Comparison of ENCODE assay signal across 30 cellular contexts in the genomic region with DNA sequence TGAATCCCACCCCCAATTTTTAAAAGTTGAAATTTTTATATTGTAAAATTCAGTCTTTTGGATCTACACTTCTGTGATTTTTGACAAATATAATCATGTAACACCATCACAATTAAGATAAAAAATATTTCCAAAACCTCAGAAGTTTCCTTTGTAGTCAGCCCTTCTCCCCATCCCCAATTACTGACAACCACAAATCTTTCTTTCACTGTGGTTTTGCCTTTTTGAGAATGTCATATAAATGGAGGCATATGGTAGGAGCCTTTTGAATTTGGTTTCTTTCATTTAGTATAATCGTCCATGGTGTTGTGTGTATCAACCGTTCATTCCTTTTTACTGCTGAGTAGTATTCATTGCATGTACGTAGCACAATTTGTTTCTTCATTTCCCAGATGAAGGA. TPM values are rescaled to one million over a fixed set of nuclear protein-coding genes. Genes with fewer than 3 reads are reported as not detected.
"Had no signal": no experiment of that assay in that cellular context is flagged by ENCODE, and none has a peak within 500 bp of the region (broad histone marks: within the 10 kb centered on the region; RNA-seq: fewer than 3 reads in every experiment).

No MANE protein-coding gene starts in this region.

- H3K4me1 ChIP-seq: colonic mucosa, gastrocnemius medialis, heart right ventricle, left lung, lower lobe of right lung had no signal

- H3K27me3 Mint-ChIP-seq: dendritic cell treated with granulocyte-macrophage colony-stimulating factor and Interleukin-4, amounts not matched to agents 40 ng/mL and 50 ng/mL, for 4 days; effector memory CD8-positive, alpha-beta T cell; naive B cell had no signal

- H3K27ac Mint-ChIP-seq: dendritic cell treated with granulocyte-macrophage colony-stimulating factor and Interleukin-4, amounts not matched to agents 40 ng/mL and 50 ng/mL, for 4 days; effector memory CD8-positive, alpha-beta T cell; mesothelial cell of epicardium; naive B cell had no signal

- H3K4me3 ChIP-seq: colonic mucosa, esophagus squamous epithelium, gastrocnemius medialis, heart right ventricle, left lung, lower lobe of right lung, mucosa of descending colon had no signal

- ATAC-seq: effector memory CD8-positive, alpha-beta T cell; esophagus mucosa; gastrocnemius medialis; heart right ventricle; left cardiac atrium; left ventricle myocardium superior; lower lobe of right lung had no signal

- DNase-seq: colonic mucosa; cortex of kidney; effector CD8-positive, alpha-beta T cell; effector memory CD8-positive, alpha-beta T cell; endodermal cell; esophagus squamous epithelium; foreskin fibroblast; foreskin melanocyte; gastrocnemius medialis; glutamatergic neuron; head of caudate nucleus; heart right ventricle; hippocampal formation; left cardiac atrium; left lung; left ventricle myocardium superior; lower lobe of right lung; mesenchymal stem cell; mucosa of descending colon; naive B cell had no signal

- H3K36me3 ChIP-seq: colonic mucosa, esophagus squamous epithelium, gastrocnemius medialis, heart right ventricle, left lung, lower lobe of right lung had no signal

- H3K27ac ChIP-seq: colonic mucosa, epithelial cell of prostate, esophagus squamous epithelium, gastrocnemius medialis, heart right ventricle, left lung, lower lobe of right lung had no signal

- H3K9me3 Mint-ChIP-seq: dendritic cell treated with granulocyte-macrophage colony-stimulating factor and Interleukin-4, amounts not matched to agents 40 ng/mL and 50 ng/mL, for 4 days; effector memory CD8-positive, alpha-beta T cell; endodermal cell; mesothelial cell of epicardium; naive B cell had no signal

- FAIRE-seq: endometrium, islet of Langerhans, keratinocyte had no signal

- H3K4me3 Mint-ChIP-seq: dendritic cell treated with granulocyte-macrophage colony-stimulating factor and Interleukin-4, amounts not matched to agents 40 ng/mL and 50 ng/mL, for 4 days; effector memory CD8-positive, alpha-beta T cell; endodermal cell; mesothelial cell of epicardium had no signal

- H3K4me1 Mint-ChIP-seq: endodermal cell, mesothelial cell of epicardium, naive B cell had no signal

- H3K27me3 ChIP-seq: colonic mucosa, esophagus squamous epithelium, gastrocnemius medialis, heart right ventricle, left lung had no signal

- H3K9me3 ChIP-seq: colonic mucosa, esophagus squamous epithelium, gastrocnemius medialis, heart right ventricle, left lung, lower lobe of right lung, mucosa of descending colon had no signal

RNA-seq across cellular contexts. Expression of a gene that starts 7.9 kb away (rescaled TPM):
- total RNA-seq: dermis microvascular lymphatic vessel endothelial cell, kidney epithelial cell, lung microvascular endothelial cell had no signal
- polyA plus RNA-seq: keratinocyte had no signal
